In genomic region chr20:45890077-45890996, GRCh38 we compare ENCODE assay signal across 8 cellular contexts. TPM values are rescaled to one million over a fixed set of nuclear protein-coding genes. Genes with fewer than 3 reads are reported as not detected.
DNase-seq lines count a peak whose midpoint lies in the region; FAIRE-seq and TF ChIP-seq lines count a peak whose summit lies in the region.

No MANE protein-coding gene starts in this region.

- TF ChIP-seq POLR2A in GM12892 (IDR thresholded peaks at IDR 0.05; ENCODE audit: low read depth, low read length): no peak

- peak overlapping the region; percentile 75 for H3K9ac ChIP-seq in HUES6 (ENCODE audit: low read length)
- H3K9ac ChIP-seq in SU-DHL-6 (ENCODE audit: low read length): peak overlapping the region; percentile 81

- H3K9me2 ChIP-seq in SU-DHL-6 (replicated peaks; ENCODE audit: insufficient read depth, low read length): no peaks in the 10 kb centered on the region

- peak; percentile 79 for DNase-seq in activated effector memory CD4-positive, alpha-beta T cell treated with anti-CD3 and anti-CD28 coated beads, Interleukin-2, amount 50 U/mL, for 16 hours
- no peak for DNase-seq in activated effector memory CD4-positive, alpha-beta T cell treated with Interleukin-2 at 50 U/mL for 16 hours
- DNase-seq in T47D (ENCODE audit: low read depth in 1 of 2, low spot score in 1 of 2): peak; percentile 40 to 59
- no peak for DNase-seq in retinal pigment epithelial cell (ENCODE audit: low read depth)
- DNase-seq in GM12892 (ENCODE audit: insufficient read length): no peak

- H2AFZ ChIP-seq in SU-DHL-6 (ENCODE audit: low read depth, low read length, severe bottlenecking): peak overlapping the region; percentile 93

- no peaks in the 10 kb centered on the region for H3K9me3 ChIP-seq in HUES6 (ENCODE audit: control insufficient read depth, insufficient read depth, low read depth, low read length)
- H3K9me3 ChIP-seq in SU-DHL-6 (ENCODE audit: insufficient read depth, low read length): no peaks in the 10 kb centered on the region

- no peak for FAIRE-seq in GM12892 (lab: Jason Lieb, UNC)

- no peaks in the 10 kb centered on the region for H3K79me2 ChIP-seq in SU-DHL-6 (ENCODE audit: insufficient read depth, low read length)

- H4K20me1 ChIP-seq in SU-DHL-6 (ENCODE audit: low read depth, low read length): no peaks in the 10 kb centered on the region

- H3K27ac ChIP-seq in HUES6 (ENCODE audit: low read depth, low read length): peak overlapping the region; percentile 30; the same call in 1 of the 2 replicates
- H3K27ac ChIP-seq in SU-DHL-6 (ENCODE audit: low read depth, low read length): peak overlapping the region; percentile 45

- no peaks in the 10 kb centered on the region for H3F3A ChIP-seq in SU-DHL-6 (ENCODE audit: insufficient read depth)

- H3K36me3 ChIP-seq in HUES6 (ENCODE audit: control insufficient read depth, insufficient read depth, low read length) (peaks cover 46% of the 10 kb centered on the region), SU-DHL-6 (ENCODE audit: low read length) (no peaks in the 10 kb centered on the region)

- TF ChIP-seq CTCF in SU-DHL-6 (IDR thresholded peaks at IDR 0.05; ENCODE audit: insufficient read depth, low read length, poor library complexity, severe bottlenecking) (no peak), retinal pigment epithelial cell (conservative IDR thresholded peaks at IDR 0.05; ENCODE audit: low read depth, low read length) (peak; percentile 85)

- H3K4me3 ChIP-seq in HUES6 (ENCODE audit: low read depth, low read length): peak overlapping the region; percentile 83
- peak overlapping the region; percentile 86 for H3K4me3 ChIP-seq in SU-DHL-6 (ENCODE audit: insufficient read depth, low read length, poor library complexity, severe bottlenecking)
- H3K4me3 ChIP-seq in iPS-11a (ENCODE audit: low read depth, low read length): peak overlapping the region; percentile 76
- peak overlapping the region; percentile 73 for H3K4me3 ChIP-seq in retinal pigment epithelial cell (ENCODE audit: low read length)

- no peaks in the 10 kb centered on the region for H3K4me1 ChIP-seq in HUES6 (ENCODE audit: control insufficient read depth, insufficient read depth, low read length)

- peak overlapping the region; percentile 65 for H3K4me2 ChIP-seq in SU-DHL-6 (ENCODE audit: low read depth, low read length, poor library complexity, severe bottlenecking)

- in situ Hi-C loops in T47D (cut with HindIII; ENCODE audit: low pct_unique_long_range_greater_than_20kb, low sequenced_read_pairs): no loop called here

- H3K27me3 ChIP-seq in HUES6 (ENCODE audit: control insufficient read depth, insufficient read depth, low read length) (no peaks in the 10 kb centered on the region), SU-DHL-6 (ENCODE audit: low read length) (no peaks in the 10 kb centered on the region)

RNA-seq across cellular contexts. Expression of gene NEURL2, which starts 0.7 kb away (rescaled TPM):
- 0.91 TPM for polyA plus RNA-seq in GM12892 (2012; ENCODE audit: missing spikeins)

RNA-seq across cellular contexts. Expression of gene CTSA, which starts 0.8 kb away (rescaled TPM):
- polyA plus RNA-seq in GM12892 (2012; ENCODE audit: missing spikeins): 32.8 TPM

RNA-seq across cellular contexts. Expression of gene SPATA25, which starts 2.9 kb away (rescaled TPM):
- not detected for polyA plus RNA-seq in GM12892 (2012; ENCODE audit: missing spikeins)

RNA-seq across cellular contexts. Expression of gene ZSWIM1, which starts 9.3 kb away (rescaled TPM):
- 6.6 TPM for polyA plus RNA-seq in GM12892 (2012; ENCODE audit: missing spikeins)

RNA-seq across cellular contexts. Expression of gene PLTP, which starts 21.6 kb away (rescaled TPM):
- 12.6 TPM for polyA plus RNA-seq in GM12892 (2012; ENCODE audit: missing spikeins)

Comparison
In these comparisons a context has a peak if more than half of its experiments do, and no peak if none do; other contexts are left out.
1. DNase-seq: peak in activated effector memory CD4-positive, alpha-beta T cell treated with anti-CD3 and anti-CD28 coated beads, Interleukin-2, amount 50 U/mL, for 16 hours (single experiment) and T47D (2 of 2); none in activated effector memory CD4-positive, alpha-beta T cell treated with Interleukin-2 at 50 U/mL for 16 hours (single experiment), retinal pigment epithelial cell (single experiment) and GM12892 (single experiment).
2. Peak in every context shown above with its lines, with median percentiles within 50 percentile points of each other: H3K4me3 ChIP-seq.